In the genomic region with DNA sequence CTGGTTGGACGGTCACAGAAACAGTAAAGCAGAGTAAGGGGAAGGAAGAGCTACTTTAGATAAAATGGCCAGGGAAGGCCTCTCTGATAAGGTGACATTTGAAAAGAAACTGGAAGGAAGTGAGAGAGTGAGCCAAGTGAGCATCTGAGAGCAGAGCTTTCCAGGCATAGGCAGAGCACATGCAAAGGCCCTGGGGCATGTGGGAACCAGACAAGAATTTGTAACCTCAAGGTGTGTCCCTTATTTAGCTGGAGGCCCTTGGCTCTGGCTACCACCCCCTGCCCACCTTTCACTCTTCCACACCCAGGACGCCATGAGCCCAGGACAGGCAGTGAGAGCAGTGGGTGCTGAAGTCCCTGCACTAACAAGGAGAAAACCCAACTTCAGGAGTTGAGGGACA, we compare ENCODE assay signal across 15 cellular contexts.
DNase-seq lines count a peak whose midpoint lies in the region; ATAC-seq, FAIRE-seq and TF ChIP-seq lines count a peak whose summit lies in the region.
"Had no signal": no experiment of that assay in that cellular context is flagged by ENCODE, and none has a peak within 500 bp of the region (broad histone marks: within the 10 kb centered on the region; RNA-seq: fewer than 3 reads in every experiment).

No MANE protein-coding gene starts in this region.

- H3K79me2 ChIP-seq in HepG2 (ENCODE audit: insufficient read depth, low read length) = no peaks in the 10 kb centered on the region
- H3K79me2 ChIP-seq in neural cell (replicated peaks; ENCODE audit: insufficient read depth, low read length) = peaks cover 11% of the 10 kb centered on the region

- TF ChIP-seq EP300 in HepG2 (IDR thresholded peaks at IDR 0.05; ENCODE audit: low read depth in 2 of 2, low read length in 2 of 2) = no peak
- no peak for TF ChIP-seq EP300 in HepG2 (CRISPR knock-in tag; IDR thresholded peaks at IDR 0.05; ENCODE audit: borderline replicate concordance)
- no peak for TF ChIP-seq EP300 in neural cell (conservative IDR thresholded peaks at IDR 0.05; ENCODE audit: poor library complexity, severe bottlenecking)

- H3K9me3 ChIP-seq in HepG2 (ENCODE audit: low read length) = no peaks in the 10 kb centered on the region
- no peaks in the 10 kb centered on the region for H3K9me3 ChIP-seq in right lobe of liver
- H3K9me3 ChIP-seq in endodermal cell (ENCODE audit: control insufficient read depth, low read length) = no peaks in the 10 kb centered on the region
- H3K9me3 ChIP-seq in neural cell (ENCODE audit: low read length) = no peaks in the 10 kb centered on the region

- H3K4me3 ChIP-seq in HepG2 (replicated peaks in 1 of 3; ENCODE audit: insufficient read depth in 1 of 3, low read depth in 2 of 3, low read length in 3 of 3) (no peak overlapping the region), right lobe of liver (no peak overlapping the region), endodermal cell (ENCODE audit: low read length) (no peak overlapping the region), neural cell (ENCODE audit: low read length) (peak overlapping the region; percentile 50)
- H3K4me3 ChIP-seq: GM12878 had no signal

- H2AFZ ChIP-seq in HepG2 (ENCODE audit: low read length) (no peak overlapping the region), neural cell (ENCODE audit: low read depth, low read length) (no peak overlapping the region)

- whole genome bisulfite sequencing in HepG2 (ENCODE audit: low lambda C conversion rate) = 64% methylated on average over 1 of the region's 2 CpGs
- 65% methylated on average over 2 of the region's 2 CpGs for WGBS in right lobe of liver (ENCODE audit: insufficient coverage, low coverage, low lambda C conversion rate, missing lambda C conversion rate)
- 94 to 100% methylated on average over 1 to 2 of the region's 2 CpGs for WGBS in endodermal cell (ENCODE audit: insufficient coverage in 1 of 2, insufficient read length in 1 of 2), 2 experiments

- in situ Hi-C loops in HepG2 (cut with HindIII; ENCODE audit: extremely low pct_ligation_motif_present, low pct_unique_long_range_greater_than_20kb) = loop anchor here (5.0 kb wide), 1 partner anchor 88 kb away; no protein-coding TSS in a partner anchor

- POLR2A ChIA-PET in HepG2 (lab: Yijun Ruan, JAX) = no interaction called here

- H3K9me2 ChIP-seq in neural cell (ENCODE audit: insufficient read depth, low read length) = no peaks in the 10 kb centered on the region

- CTCF ChIA-PET in HepG2 (lab: Yijun Ruan, JAX; ENCODE audit: low intra/inter-chr PET ratio, low total read pairs) = no interaction called here

- TF ChIP-seq RAD21 in HepG2 (CRISPR knock-in tag; IDR thresholded peaks at IDR 0.05) (no peak), neural cell (conservative IDR thresholded peaks at IDR 0.05) (no peak)

- H3K9ac ChIP-seq in HepG2 (ENCODE audit: insufficient read depth, low read depth, low read length) = no peak overlapping the region
- H3K9ac ChIP-seq in endodermal cell (ENCODE audit: extremely low read depth, low read length, poor library complexity, severe bottlenecking) = no peak overlapping the region
- peak overlapping the region; percentile 53 for H3K9ac ChIP-seq in neural cell (ENCODE audit: low read length)

- peaks cover 20% of the 10 kb centered on the region for H3K4me1 Mint-ChIP-seq in endodermal cell
- H3K4me1 Mint-ChIP-seq: CD14-positive monocyte had no signal

- no peaks in the 10 kb centered on the region for H3F3A ChIP-seq in neural cell (ENCODE audit: insufficient read depth, low read length, poor library complexity, severe bottlenecking)

- TF ChIP-seq POLR2A in HepG2 (IDR thresholded peaks at IDR 0.05; ENCODE audit: insufficient read depth in 1 of 2, low read depth in 2 of 2, low read length in 2 of 2) = no peak
- TF ChIP-seq POLR2A in right lobe of liver (IDR thresholded peaks at IDR 0.05) = no peak

- ATAC-seq in HepG2 (no peak), right lobe of liver (no peak)
- ATAC-seq: GM12878, Right ventricle myocardium inferior had no signal

- no peak for DNase-seq in HepG2 (ENCODE audit: low spot score)
- DNase-seq in right lobe of liver = no peak
- DNase-seq in endodermal cell = no peak
- DNase-seq in NCI-H187 (lab: John Stamatoyannopoulos, UW) = no peak
- DNase-seq in CD1c-positive myeloid dendritic cell (ENCODE audit: extremely low spot score) = no peak
- DNase-seq in DMS79 treated with DMSO at 0.1 percent for 48 hours (lab: John Stamatoyannopoulos, UW) = no peak
- DNase-seq in activated gamma-delta T cell (lab: John Stamatoyannopoulos, UW) = no peak
- DNase-seq: GF-D8, MM.1S had no signal

- no peak overlapping the region for H3K27ac Mint-ChIP-seq in endodermal cell
- H3K27ac Mint-ChIP-seq: CD14-positive monocyte had no signal

- no TSS peak for BruUV-seq in HepG2 (replicated peaks; lab: Mats Ljungman, UMichigan)

- H4K20me1 ChIP-seq in HepG2 (ENCODE audit: insufficient read depth, low read length) = no peaks in the 10 kb centered on the region
- H4K20me1 ChIP-seq in neural cell (ENCODE audit: insufficient read depth) = no peaks in the 10 kb centered on the region

- H3K27me3 ChIP-seq in HepG2 (ENCODE audit: control insufficient read depth in 1 of 2, insufficient read depth in 2 of 2, low read length in 2 of 2) = peaks cover 7 to 25% of the 10 kb centered on the region in 2 experiments; a peak in 3 of 5 replicates
- no peaks in the 10 kb centered on the region for H3K27me3 ChIP-seq in right lobe of liver
- H3K27me3 ChIP-seq in endodermal cell (ENCODE audit: control insufficient read depth, insufficient read depth, low read length, poor library complexity, severe bottlenecking) = no peaks in the 10 kb centered on the region
- no peaks in the 10 kb centered on the region for H3K27me3 ChIP-seq in neural cell (ENCODE audit: insufficient read depth, low read depth, low read length)

- H3K4me1 ChIP-seq in HepG2 (ENCODE audit: insufficient read depth, low read length) (no peaks in the 10 kb centered on the region), right lobe of liver (no peaks in the 10 kb centered on the region), endodermal cell (ENCODE audit: control insufficient read depth, insufficient read depth, low read length) (no peaks in the 10 kb centered on the region)

- TF ChIP-seq CTCF in HepG2 (CRISPR knock-in tag; IDR thresholded peaks at IDR 0.05) (no peak), right lobe of liver (IDR thresholded peaks at IDR 0.05) (no peak), endodermal cell (conservative IDR thresholded peaks at IDR 0.05) (no peak), neural cell (IDR thresholded peaks at IDR 0.05; ENCODE audit: poor library complexity, severe bottlenecking) (no peak)

- no peaks in the 10 kb centered on the region for H3K36me3 ChIP-seq in HepG2 (replicated peaks in 1 of 2; ENCODE audit: control insufficient read depth in 1 of 2, insufficient read depth in 2 of 2, low read length in 2 of 2)
- H3K36me3 ChIP-seq in right lobe of liver = no peaks in the 10 kb centered on the region
- no peaks in the 10 kb centered on the region for H3K36me3 ChIP-seq in endodermal cell (ENCODE audit: control insufficient read depth, insufficient read depth, low read length)
- no peaks in the 10 kb centered on the region for H3K36me3 ChIP-seq in neural cell (ENCODE audit: insufficient read depth, low read length)

- H3K27me3 Mint-ChIP-seq in endodermal cell (ENCODE audit: insufficient read depth) = no peaks in the 10 kb centered on the region

- no peak overlapping the region for H3K4me3 Mint-ChIP-seq in endodermal cell
- H3K4me3 Mint-ChIP-seq: CD14-positive monocyte had no signal

- FAIRE-seq in HepG2 (lab: Jason Lieb, UNC) = no peak
- FAIRE-seq: GM12878, RCC 7860 had no signal

- H3K27ac ChIP-seq in HepG2 (ENCODE audit: extremely low read length, insufficient read depth, low read length) (no peak overlapping the region), right lobe of liver (no peak overlapping the region), endodermal cell (ENCODE audit: low read depth, low read length) (peak overlapping the region; percentile 75), neural cell (ENCODE audit: low read length) (peak overlapping the region; percentile 78)
- H3K27ac ChIP-seq: 22Rv1 had no signal

- H3K4me2 ChIP-seq in HepG2 (ENCODE audit: low read depth, low read length) (no peak overlapping the region), neural cell (ENCODE audit: low read length) (no peak overlapping the region)

- intact Hi-C loops in HepG2 (cut with micrococcal nuclease; ENCODE audit: unreplicated experiment) (no loop called here), right lobe of liver (cut with DNase I) (loop anchor here (5.0 to 10.0 kb wide), 2 partner anchors 88 to 95 kb away; no protein-coding TSS in a partner anchor)

- no peaks in the 10 kb centered on the region for H3K9me3 Mint-ChIP-seq in endodermal cell
- H3K9me3 Mint-ChIP-seq: CD14-positive monocyte had no signal

- H3K36me3 Mint-ChIP-seq in endodermal cell (ENCODE audit: low read depth) = no peaks in the 10 kb centered on the region
- H3K36me3 Mint-ChIP-seq: CD14-positive monocyte had no signal

TF ChIP-seq in HepG2, 621 proteins besides CTCF, POLR2A, EP300 and RAD21:
- no peak for TF ChIP-seq ATM (IDR thresholded peaks at IDR 0.05; ENCODE audit: borderline replicate concordance)
- TF ChIP-seq, protein P1, sequence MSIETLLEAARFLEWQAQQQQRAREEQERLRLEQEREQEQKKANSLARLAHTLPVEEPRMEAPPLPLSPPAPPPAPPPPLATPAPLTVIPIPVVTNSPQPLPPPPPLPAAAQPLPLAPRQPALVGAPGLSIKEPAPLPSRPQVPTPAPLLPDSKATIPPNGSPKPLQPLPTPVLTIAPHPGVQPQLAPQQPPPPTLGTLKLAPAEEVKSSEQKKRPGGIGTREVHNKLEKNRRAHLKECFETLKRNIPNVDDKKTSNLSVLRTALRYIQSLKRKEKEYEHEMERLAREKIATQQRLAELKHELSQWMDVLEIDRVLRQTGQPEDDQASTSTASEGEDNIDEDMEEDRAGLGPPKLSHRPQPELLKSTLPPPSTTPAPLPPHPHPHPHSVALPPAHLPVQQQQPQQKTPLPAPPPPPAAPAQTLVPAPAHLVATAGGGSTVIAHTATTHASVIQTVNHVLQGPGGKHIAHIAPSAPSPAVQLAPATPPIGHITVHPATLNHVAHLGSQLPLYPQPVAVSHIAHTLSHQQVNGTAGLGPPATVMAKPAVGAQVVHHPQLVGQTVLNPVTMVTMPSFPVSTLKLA (IDR thresholded peaks at IDR 0.05) = peak; percentile 23; the same call in 1 of the 2 replicates

TF ChIP-seq in neural cell, 6 proteins besides CTCF, POLR2A, EP300 and RAD21 (continues in another document):
- TF ChIP-seq TAF1 (IDR thresholded peaks at IDR 0.05; ENCODE audit: low read depth) = no peak
- no peak for TF ChIP-seq SMC3 (conservative IDR thresholded peaks at IDR 0.05; ENCODE audit: poor library complexity)
- no peak for TF ChIP-seq MXI1 (conservative IDR thresholded peaks at IDR 0.05; ENCODE audit: poor library complexity, severe bottlenecking)
- no peak for TF ChIP-seq POLR2AphosphoS5 (IDR thresholded peaks at IDR 0.05)
- TF ChIP-seq EZH2 (IDR thresholded peaks at IDR 0.05; ENCODE audit: borderline replicate concordance, insufficient read depth, low read length, poor library complexity, severe bottlenecking) = no peak

Comparison
In these comparisons a context has a peak if more than half of its experiments do, and no peak if none do; other contexts are left out.
1. H3K27ac ChIP-seq: peak in endodermal cell (single experiment) and neural cell (single experiment); none in HepG2 (single experiment) and right lobe of liver (0 of 3).